Comparison of ENCODE assay signal across 8 cellular contexts in the genomic region with DNA sequence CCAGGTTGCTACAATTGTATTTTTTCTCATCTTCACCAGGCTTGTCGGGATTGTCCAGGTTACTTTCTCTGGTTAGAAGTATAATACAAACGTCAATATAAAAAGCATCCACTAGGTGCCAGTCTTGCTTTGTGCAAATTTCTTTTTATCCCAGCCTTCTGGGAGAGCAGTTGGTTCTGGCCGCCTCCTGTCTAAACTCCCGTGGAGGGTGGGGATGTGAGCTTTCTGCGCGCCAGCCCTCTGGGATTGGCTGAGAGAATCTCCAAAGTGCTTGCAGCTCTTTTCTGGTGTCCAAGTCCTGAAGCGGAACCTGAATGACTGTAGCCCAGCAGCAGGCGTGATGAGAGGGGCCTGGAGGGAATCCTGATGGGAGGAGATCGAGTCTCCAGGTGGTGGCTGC. TPM values are rescaled to one million over a fixed set of nuclear protein-coding genes. Genes with fewer than 3 reads are reported as not detected.
DNase-seq lines count a peak whose midpoint lies in the region; ATAC-seq, FAIRE-seq and TF ChIP-seq lines count a peak whose summit lies in the region.

No MANE protein-coding gene starts in this region.

- WGBS in mammary epithelial cell (ENCODE audit: low coverage, missing lambda C conversion rate): 15% methylated on average over 8 of the region's 9 CpGs

- dilution Hi-C loops in mammary epithelial cell (cut with HindIII; ENCODE audit: low sequenced_read_pairs): no loop called here

- BruUV-seq in mammary epithelial cell (replicated peaks; lab: Mats Ljungman, UMichigan): no TSS peak

- H3K4me2 ChIP-seq in mammary epithelial cell (ENCODE audit: insufficient read depth, low read depth, low read length): no peak overlapping the region

- FAIRE-seq in A204.1 (lab: Jason Lieb, UNC): peak; percentile 90

- no peak overlapping the region for H3K9ac ChIP-seq in SK-N-MC (ENCODE audit: insufficient read length)
- no peak overlapping the region for H3K9ac ChIP-seq in mammary epithelial cell (ENCODE audit: insufficient read depth, low read length)

- peak; percentile 66 for DNase-seq in GM10266 (ENCODE audit: extremely low spot score)
- DNase-seq in NCI-H1417 (lab: John Stamatoyannopoulos, UW): peak; percentile 64 to 90 (median 88)
- DNase-seq in SK-N-MC (ENCODE audit: low read depth, low spot score): peak; percentile 59
- DNase-seq in mammary epithelial cell: peak; percentile 71
- DNase-seq in iris pigment epithelial cell (ENCODE audit: low read depth): peak; percentile 78
- DNase-seq in stimulated activated CD4-positive, alpha-beta T cell treated with anti-CD3 and anti-CD28 coated beads, Interleukin-15, amount 100 ng/mL, for 24 hours: peak; percentile 33

- ATAC-seq in HG03469 (IDR thresholded peaks at IDR 0.05; ENCODE audit: unreplicated experiment): no peak

- H3K27me3 ChIP-seq in mammary epithelial cell (ENCODE audit: insufficient read depth, low read length): no peaks in the 10 kb centered on the region

- CTCF ChIA-PET in mammary epithelial cell (lab: Charles Lee; ENCODE audit: low non-redundant PET): interaction anchor here (0.5 to 0.8 kb wide), 2 partner anchors 62 to 634 kb away, joined by 3 to 4 read pairs; no protein-coding TSS in a partner anchor

- H3K27ac ChIP-seq in SK-N-MC: no peak overlapping the region
- no peak overlapping the region for H3K27ac ChIP-seq in mammary epithelial cell (ENCODE audit: insufficient read depth, low read depth, low read length)

- peak overlapping the region; percentile 12 for H2AFZ ChIP-seq in mammary epithelial cell (ENCODE audit: low read depth, low read length)

- no peaks in the 10 kb centered on the region for H3K9me3 ChIP-seq in SK-N-MC (ENCODE audit: low read depth, low read length)
- H3K9me3 ChIP-seq in mammary epithelial cell (replicated peaks; ENCODE audit: insufficient read depth, low read length): no peaks in the 10 kb centered on the region

- in situ Hi-C loops in mammary epithelial cell (cut with MboI; ENCODE audit: low sequenced_read_pairs in 2 of 2): loop anchor here (10.0 to 25.0 kb wide), 4 partner anchors 179 to 1104 kb away; no protein-coding TSS in a partner anchor

- intact Hi-C loops in mammary epithelial cell (cut with micrococcal nuclease): loop anchor here (1.0 to 5.0 kb wide), 9 partner anchors 55 to 1159 kb away; a partner anchor contains a TSS

- no peak overlapping the region for H3K4me3 ChIP-seq in SK-N-MC
- no peak overlapping the region for H3K4me3 ChIP-seq in mammary epithelial cell (replicated peaks in 1 of 3; ENCODE audit: insufficient read depth in 1 of 3, low read depth in 2 of 3, low read length in 3 of 3)

- H4K20me1 ChIP-seq in mammary epithelial cell (ENCODE audit: insufficient read depth, low read length): no peaks in the 10 kb centered on the region

- no peaks in the 10 kb centered on the region for H3K79me2 ChIP-seq in mammary epithelial cell (ENCODE audit: insufficient read depth, low read length)

- H3K4me1 ChIP-seq in mammary epithelial cell (ENCODE audit: insufficient read depth, low read length): no peaks in the 10 kb centered on the region

- TF ChIP-seq CTCF in GM10266 (IDR thresholded peaks at IDR 0.05; ENCODE audit: control insufficient read depth, insufficient read depth, low read depth, missing control alignments) (peak; percentile 47), mammary epithelial cell (conservative IDR thresholded peaks at IDR 0.05 in 1 of 2, IDR thresholded peaks at IDR 0.05 in 1 of 2; ENCODE audit: extremely low read depth in 1 of 2, insufficient read depth in 1 of 2, low read depth in 1 of 2, low read length in 2 of 2) (peak; percentile 49 to 58)

- H3K36me3 ChIP-seq in SK-N-MC (ENCODE audit: insufficient read depth, low read length) (no peaks in the 10 kb centered on the region), mammary epithelial cell (ENCODE audit: insufficient read depth, low read length) (no peaks in the 10 kb centered on the region)

RNA-seq across cellular contexts. Expression of a gene that starts 22.4 kb away (rescaled TPM):
- not detected for total RNA-seq in mammary epithelial cell
- polyA plus RNA-seq in mammary epithelial cell: 0.09 TPM
- polyA minus RNA-seq in mammary epithelial cell: not detected

Comparison
In these comparisons a context has a peak if more than half of its experiments do, and no peak if none do; other contexts are left out.
1. DNase-seq: peak in every context shown above with its lines; median percentile 88 in NCI-H1417; 78 in iris pigment epithelial cell; 71 in mammary epithelial cell; 66 in GM10266; 59 in SK-N-MC; 33 in stimulated activated CD4-positive, alpha-beta T cell treated with anti-CD3 and anti-CD28 coated beads, Interleukin-15, amount 100 ng/mL, for 24 hours.